ENCODE assay signal across 26 cellular contexts in the genomic region with DNA sequence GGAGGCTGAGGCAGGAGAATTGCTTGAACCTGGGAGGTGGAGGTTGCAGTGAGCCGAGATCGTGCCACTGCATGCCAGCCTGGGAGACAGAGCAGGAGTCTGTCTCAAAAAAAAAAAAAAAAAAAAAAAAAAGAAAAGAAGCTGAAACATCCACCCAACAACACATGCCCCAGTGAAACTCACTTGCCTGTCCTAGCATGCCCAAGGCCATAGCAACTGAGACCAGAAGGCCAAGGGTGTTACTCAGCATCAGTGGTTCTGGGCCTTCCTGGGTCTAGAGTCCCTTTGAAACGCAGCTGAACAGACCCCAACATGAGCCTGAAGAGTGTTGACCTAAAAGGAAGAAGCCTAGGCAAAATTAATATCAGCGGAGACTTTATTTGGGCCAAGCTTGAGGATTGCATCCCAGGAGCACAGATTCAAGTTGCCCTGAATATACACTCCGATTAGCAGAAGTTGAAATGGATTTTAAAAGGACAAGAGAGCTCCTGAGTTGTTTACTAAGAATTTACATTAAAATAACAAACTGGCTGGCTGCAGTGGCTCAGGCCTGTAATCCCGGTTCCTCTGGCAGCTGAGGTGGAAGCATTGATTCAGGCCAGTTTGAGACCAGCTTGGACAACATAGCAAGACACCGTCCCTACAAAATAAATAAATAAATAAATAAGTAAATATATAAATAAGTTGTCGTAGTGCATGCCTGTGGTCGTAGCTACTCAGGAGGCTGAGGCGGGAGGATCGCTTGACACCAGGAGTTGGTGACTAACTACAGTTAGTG. TPM values are rescaled to one million over a fixed set of nuclear protein-coding genes. Genes with fewer than 3 reads are reported as not detected.
A peak's percentile ranks its signal among the peaks of the same experiment; 100 is the strongest.
DNase-seq lines count a peak whose midpoint lies in the region; ATAC-seq, FAIRE-seq and TF ChIP-seq lines count a peak whose summit lies in the region.
"Had no signal": no experiment of that assay in that cellular context is flagged by ENCODE, and none has a peak within 500 bp of the region (broad histone marks: within the 10 kb centered on the region; RNA-seq: fewer than 3 reads in every experiment).

No MANE protein-coding gene starts in this region.

- dilution Hi-C loops in mammary epithelial cell (cut with HindIII; ENCODE audit: low sequenced_read_pairs) = no loop called here

- in situ Hi-C loops in mammary epithelial cell (cut with MboI; ENCODE audit: low sequenced_read_pairs in 2 of 2) = no loop called here

- no peak overlapping the region for H4K8ac ChIP-seq in mesendoderm (ENCODE audit: low read depth, low read length)

- intact Hi-C loops in mammary epithelial cell (cut with micrococcal nuclease) = loop anchor here (1.0 kb wide), 1 partner anchor 10 kb away; no protein-coding TSS in a partner anchor
- intact Hi-C loops in pancreas (cut with DNase I) = no loop called here

- H3K9me3 ChIP-seq in mammary epithelial cell (replicated peaks; ENCODE audit: insufficient read depth, low read length) (no peaks in the 10 kb centered on the region), pancreas (no peaks in the 10 kb centered on the region)
- H3K9me3 ChIP-seq: colonic mucosa, SK-N-SH, thoracic aorta had no signal

- no peak overlapping the region for H2BK5ac ChIP-seq in mesendoderm (ENCODE audit: low read length)

- H3K4me3 ChIP-seq in mammary epithelial cell (replicated peaks in 1 of 3; ENCODE audit: insufficient read depth in 1 of 3, low read depth in 2 of 3, low read length in 3 of 3) (no peak overlapping the region), pancreas (no peak overlapping the region), coronary artery (no peak overlapping the region), mesendoderm (ENCODE audit: low read length) (no peak overlapping the region)
- H3K4me3 ChIP-seq: colonic mucosa, heart left ventricle, thoracic aorta had no signal

- TF ChIP-seq CTCF in mammary epithelial cell (conservative IDR thresholded peaks at IDR 0.05 in 1 of 2, IDR thresholded peaks at IDR 0.05 in 1 of 2; ENCODE audit: extremely low read depth in 1 of 2, insufficient read depth in 1 of 2, low read depth in 1 of 2, low read length in 2 of 2) (no peak), pancreas (IDR thresholded peaks at IDR 0.05) (no peak), coronary artery (IDR thresholded peaks at IDR 0.05) (no peak)

- CTCF ChIA-PET in mammary epithelial cell (lab: Charles Lee; ENCODE audit: low non-redundant PET) = interaction anchor here (0.6 to 1.1 kb wide), 2 partner anchors 18 to 53 kb away, joined by 3 to 6 read pairs; no protein-coding TSS in a partner anchor

- no peak overlapping the region for H2AK5ac ChIP-seq in mesendoderm (ENCODE audit: low read length)

- H2BK120ac ChIP-seq in mesendoderm (ENCODE audit: low read depth, low read length) = no peak overlapping the region

- H3K9ac ChIP-seq in mammary epithelial cell (ENCODE audit: insufficient read depth, low read length) (peak overlapping the region; percentile 77), mesendoderm (ENCODE audit: low read length) (no peak overlapping the region)
- H3K9ac ChIP-seq: SK-N-SH had no signal

- H3K36me3 ChIP-seq in mammary epithelial cell (ENCODE audit: insufficient read depth, low read length) (peaks cover 2% of the 10 kb centered on the region), pancreas (no peaks in the 10 kb centered on the region), mesendoderm (ENCODE audit: control insufficient read depth, insufficient read depth, low read length) (no peaks in the 10 kb centered on the region)
- H3K36me3 ChIP-seq: colonic mucosa had no signal

- H3K79me2 ChIP-seq in mammary epithelial cell (ENCODE audit: insufficient read depth, low read length) (peaks cover 22% of the 10 kb centered on the region), mesendoderm (ENCODE audit: control insufficient read depth, insufficient read depth, low read length) (no peaks in the 10 kb centered on the region)

- no peak overlapping the region for H3K18ac ChIP-seq in mesendoderm (ENCODE audit: low read length)

- H3K27ac ChIP-seq in mammary epithelial cell (ENCODE audit: insufficient read depth, low read depth, low read length) (peak overlapping the region; percentile 98), pancreas (no peak overlapping the region), coronary artery (no peak overlapping the region), mesendoderm (ENCODE audit: low read depth, low read length) (no peak overlapping the region)
- H3K27ac ChIP-seq: 22Rv1, colonic mucosa, heart left ventricle, thoracic aorta had no signal

- H3K4me1 ChIP-seq in mammary epithelial cell (ENCODE audit: insufficient read depth, low read length) (peaks cover 51% of the 10 kb centered on the region), pancreas (peaks cover 0 to 6% (median 0%) of the 10 kb centered on the region in 3 donors), mesendoderm (ENCODE audit: control insufficient read depth, low read depth, low read length) (no peaks in the 10 kb centered on the region)

- no peaks in the 10 kb centered on the region for H3K27me3 ChIP-seq in mammary epithelial cell (ENCODE audit: insufficient read depth, low read length)
- no peaks in the 10 kb centered on the region for H3K27me3 ChIP-seq in pancreas
- H3K27me3 ChIP-seq in mesendoderm (ENCODE audit: insufficient read depth, low read length, poor library complexity) = no peaks in the 10 kb centered on the region
- H3K27me3 ChIP-seq: colonic mucosa, heart left ventricle had no signal

- DNase-seq in DMS 273 (lab: John Stamatoyannopoulos, UW; ENCODE audit: unreplicated experiment) = peak; percentile 49
- no peak for DNase-seq in DMS 273 treated with DMSO at 0.1 percent for 48 hours (lab: John Stamatoyannopoulos, UW)
- DNase-seq in mammary epithelial cell = peak; percentile 96
- DNase-seq in islet precursor cell = peak; percentile 66
- no peak for DNase-seq in pancreas
- DNase-seq in coronary artery (ENCODE audit: low spot score) = no peak
- no peak for DNase-seq in mesendoderm
- DNase-seq: activated B cell treated with CpG ODN at 0.5 μM for 24 hours; activated CD4-positive, alpha-beta T cell treated with anti-CD3 and anti-CD28 coated beads, Interleukin-2, amount 50 U/mL, for 48 hours; activated effector memory CD4-positive, alpha-beta T cell treated with anti-CD3 and anti-CD28 coated beads, Interleukin-2, amount 50 U/mL, for 16 hours; CD8-positive, alpha-beta T cell; colonic mucosa; DMS53; endodermal cell; GDM1; heart left ventricle; immature natural killer cell; left ventricle myocardium superior; NCI-H2081 treated with DMSO at 0.1 percent for 48 hours; NCI-H510A treated with DMSO at 0.1 percent for 48 hours; SK-N-SH; small intestine; stimulated activated naive B cell treated with anti-CD40 and anti-IgM and Interleukin-4, amounts not matched to agents 10 μg/mL and 1 μg/mL and 100 μg/mL, for 72 hours had no signal

- peaks cover 2% of the 10 kb centered on the region for H3K79me1 ChIP-seq in mesendoderm (ENCODE audit: low read length)

- FAIRE-seq in pancreas (lab: Jason Lieb, UNC) = no peak
- FAIRE-seq: small intestine had no signal

- no peak overlapping the region for H4K5ac ChIP-seq in mesendoderm (ENCODE audit: low read length)

- no peak overlapping the region for H2BK15ac ChIP-seq in mesendoderm (replicated peaks; ENCODE audit: low read depth)

- no peak overlapping the region for H3K4ac ChIP-seq in mesendoderm (ENCODE audit: low read depth, low read length)

- TSS peak; percentile 23 for BruUV-seq in mammary epithelial cell (replicated peaks; lab: Mats Ljungman, UMichigan)

- H3K23ac ChIP-seq in mesendoderm (ENCODE audit: low read length) = no peak overlapping the region

- 49% methylated on average over 9 of the region's 11 CpGs for WGBS in mammary epithelial cell (ENCODE audit: low coverage, missing lambda C conversion rate)
- WGBS in pancreas, 2 donors = 90 to 93% methylated on average over 11 of the region's 11 CpGs
- WGBS in mesendoderm (ENCODE audit: extremely low coverage, insufficient coverage, low lambda C conversion rate) = no CpG with 5 or more reads among the region's 11 CpGs

- peak overlapping the region; percentile 22 for H2AFZ ChIP-seq in mammary epithelial cell (ENCODE audit: low read depth, low read length)

- H4K20me1 ChIP-seq in mammary epithelial cell (ENCODE audit: insufficient read depth, low read length) = no peaks in the 10 kb centered on the region

- no peak overlapping the region for H3K56ac ChIP-seq in mesendoderm (ENCODE audit: low read length)

- ATAC-seq in pancreas (no peak), HG02610 (IDR thresholded peaks at IDR 0.05; ENCODE audit: unreplicated experiment) (no peak)
- ATAC-seq: CD8-positive, alpha-beta T cell; heart left ventricle; left ventricle myocardium superior; stimulated activated naive B cell treated with anti-CD40 and anti-IgM and Interleukin-4, amounts not matched to agents 10 μg/mL and 1 μg/mL and 100 μg/mL, for 72 hours had no signal

- peak overlapping the region; percentile 59 for H3K4me2 ChIP-seq in mammary epithelial cell (ENCODE audit: insufficient read depth, low read depth, low read length)
- H3K4me2 ChIP-seq in mesendoderm (ENCODE audit: low read length) = no peak overlapping the region
- H3K4me2 ChIP-seq: SK-N-SH had no signal

RNA-seq across cellular contexts. Expression of a gene that starts 7.0 kb away (rescaled TPM):
- total RNA-seq in mammary epithelial cell = 100 to 1,000 TPM; 333 to 449 TPM
- 660 TPM for polyA plus RNA-seq in mammary epithelial cell
- 272 TPM for polyA minus RNA-seq in mammary epithelial cell
- total RNA-seq in pancreas = 100 to 1,000 TPM in 1 of 6 donors, 10 to 100 TPM in 5; 59.0 to 102 (median 80.6) TPM
- 100 to 1,000 TPM; 204 to 245 TPM for polyA plus RNA-seq in pancreas
- polyA plus RNA-seq in mesendoderm (2013, experiment 1 of 2) = 99.0 TPM
- polyA plus RNA-seq in mesendoderm (2013, experiment 2 of 2) = 97.3 TPM

RNA-seq across cellular contexts. Expression of a gene that starts 7.5 kb away (rescaled TPM):
- total RNA-seq in mammary epithelial cell (100 to 1,000 TPM; 105 to 199 TPM), pancreas (10 to 100 TPM; 53.3 to 85.0 (median 65.6) TPM)
- polyA plus RNA-seq in mammary epithelial cell (350 TPM), pancreas (100 to 1,000 TPM; 150 to 157 TPM)
- polyA minus RNA-seq in mammary epithelial cell = 271 TPM
- polyA plus RNA-seq in mesendoderm (2013, experiment 1 of 2) = 524 TPM
- polyA plus RNA-seq in mesendoderm (2013, experiment 2 of 2) = 540 TPM

RNA-seq across cellular contexts. Expression of a gene that starts 15.1 kb away (rescaled TPM):
- total RNA-seq in mammary epithelial cell (1 to 10 TPM; 1.8 to 7.1 TPM), pancreas (10 to 100 TPM in 1 of 6 donors, 1 to 10 TPM in 5; 3.0 to 11.2 (median 4.7) TPM)
- polyA plus RNA-seq in mammary epithelial cell (4.6 TPM), pancreas (10 to 100 TPM; 31.0 to 50.0 TPM)
- 6.4 TPM for polyA minus RNA-seq in mammary epithelial cell
- 2.0 TPM for polyA plus RNA-seq in mesendoderm (2013, experiment 1 of 2)
- 1.6 TPM for polyA plus RNA-seq in mesendoderm (2013, experiment 2 of 2)

RNA-seq across cellular contexts. Expression of a gene that starts 19.6 kb away (rescaled TPM):
- 10 to 100 TPM; 44.8 to 67.0 TPM for total RNA-seq in mammary epithelial cell
- 34.7 TPM for polyA plus RNA-seq in mammary epithelial cell
- polyA minus RNA-seq in mammary epithelial cell = 33.3 TPM
- total RNA-seq in pancreas = 10 to 100 TPM; 28.0 to 50.7 (median 37.9) TPM
- polyA plus RNA-seq in pancreas = 10 to 100 TPM; 61.0 to 62.3 TPM
- 9.3 TPM for polyA plus RNA-seq in mesendoderm (2013, experiment 1 of 2)
- polyA plus RNA-seq in mesendoderm (2013, experiment 2 of 2) = 8.3 TPM

RNA-seq across cellular contexts. Expression of a gene that starts 24.7 kb away (rescaled TPM):
- total RNA-seq in mammary epithelial cell (not detected), pancreas (under 1 TPM in 1 of 6 donors, not detected in 5; 0.51 TPM)
- polyA plus RNA-seq in mammary epithelial cell (1.0 TPM), pancreas (1 to 10 TPM in 1 of 2 donors, under 1 TPM in 1; 0.27 to 1.5 TPM)
- not detected for polyA minus RNA-seq in mammary epithelial cell
- polyA plus RNA-seq in mesendoderm (2013, experiment 1 of 2) = 0.11 TPM
- polyA plus RNA-seq in mesendoderm (2013, experiment 2 of 2) = 0.13 TPM
- total RNA-seq: activated B cell treated with CpG ODN at 0.5 μM for 24 hours; CD8-positive, alpha-beta T cell; endodermal cell; heart left ventricle; left ventricle myocardium superior; thoracic aorta had no signal
- polyA plus RNA-seq: heart left ventricle, immature natural killer cell had no signal

Comparison
In these comparisons a context has a peak if more than half of its experiments do, and no peak if none do; other contexts are left out.
1. DNase-seq: peak in DMS 273 (single experiment), mammary epithelial cell (single experiment) and islet precursor cell (single experiment); none in DMS 273 treated with DMSO at 0.1 percent for 48 hours (single experiment), pancreas (0 of 6), coronary artery (single experiment) and mesendoderm (single experiment).